12 cellular contexts compared by ENCODE assay signal in genomic region chr14:103748539-103748867, GRCh38. TPM values are rescaled to one million over a fixed set of nuclear protein-coding genes. Genes with fewer than 3 reads are reported as not detected.
DNase-seq lines count a peak whose midpoint lies in the region; ATAC-seq, FAIRE-seq and TF ChIP-seq lines count a peak whose summit lies in the region.
"Had no signal": no experiment of that assay in that cellular context is flagged by ENCODE, and none has a peak within 500 bp of the region (broad histone marks: within the 10 kb centered on the region; RNA-seq: fewer than 3 reads in every experiment).

No MANE protein-coding gene starts in this region.

- peak; percentile 55 to 88 for ATAC-seq in natural killer cell treated with Interleukin-12 subunit alpha and Interleukin-12 subunit beta and Interleukin-15 and Interleukin-18, amount 100 ng/mL, for 72 hours

- no peaks in the 10 kb centered on the region for H3K9me3 Mint-ChIP-seq in natural killer cell treated with Interleukin-12 subunit alpha and Interleukin-12 subunit beta and Interleukin-15 and Interleukin-18, amount 100 ng/mL, for 72 hours
- H3K9me3 Mint-ChIP-seq: naive B cell had no signal

- peak overlapping the region; percentile 23 for H3K4me3 ChIP-seq in OCI-LY1 (ENCODE audit: low read depth, low read length, poor library complexity, severe bottlenecking)

- no peaks in the 10 kb centered on the region for H3K27me3 ChIP-seq in OCI-LY1 (ENCODE audit: insufficient read depth, low read length)

- peak overlapping the region; percentile 64 for H3K9ac ChIP-seq in OCI-LY1 (ENCODE audit: low read length)

- no peak overlapping the region for H3K4me3 Mint-ChIP-seq in natural killer cell treated with Interleukin-12 subunit alpha and Interleukin-12 subunit beta and Interleukin-15 and Interleukin-18, amount 100 ng/mL, for 72 hours

- H3K36me3 Mint-ChIP-seq in natural killer cell treated with Interleukin-12 subunit alpha and Interleukin-12 subunit beta and Interleukin-15 and Interleukin-18, amount 100 ng/mL, for 72 hours: no peaks in the 10 kb centered on the region

- peak overlapping the region; percentile 56 for H3K4me2 ChIP-seq in OCI-LY1 (ENCODE audit: low read length)

- H3K27me3 Mint-ChIP-seq in natural killer cell treated with Interleukin-12 subunit alpha and Interleukin-12 subunit beta and Interleukin-15 and Interleukin-18, amount 100 ng/mL, for 72 hours: no peaks in the 10 kb centered on the region
- H3K27me3 Mint-ChIP-seq: naive B cell had no signal

- H3K9me3 ChIP-seq in OCI-LY1 (ENCODE audit: low read length): no peaks in the 10 kb centered on the region

- H3K36me3 ChIP-seq in OCI-LY1 (ENCODE audit: insufficient read depth, low read length): peaks cover 4% of the 10 kb centered on the region; the same call in 1 of the 2 replicates

- no peaks in the 10 kb centered on the region; the same call in 1 of the 2 replicates for H3F3A ChIP-seq in OCI-LY1 (ENCODE audit: insufficient read depth, low read length)

- DNase-seq in activated T-cell treated with anti-CD3 and anti-CD28 coated beads for 24 hours (ENCODE audit: low read depth): peak; percentile 29
- no peak for DNase-seq in natural killer cell treated with Interleukin-12 subunit alpha and Interleukin-12 subunit beta and Interleukin-15 and Interleukin-18, amount 100 ng/mL, for 72 hours (ENCODE audit: low spot score)
- peak in 5 of 6 experiments; percentile 26 to 57 (median 52) for DNase-seq in stimulated activated naive CD4-positive, alpha-beta T cell (lab: John Stamatoyannopoulos, UW)
- no peak for DNase-seq in OCI-M1 (lab: John Stamatoyannopoulos, UW)
- no peak for DNase-seq in cortex of kidney (lab: John Stamatoyannopoulos, UW)
- no peak for DNase-seq in AG08395 (ENCODE audit: low spot score)
- DNase-seq in GM19239 (ENCODE audit: insufficient read length, low spot score): no peak
- DNase-seq: effector CD8-positive, alpha-beta T cell; naive B cell had no signal

- no peaks in the 10 kb centered on the region for H3K9me2 ChIP-seq in OCI-LY1 (ENCODE audit: low read depth, low read length)

- peak; percentile 27; the same call in 1 of the 2 replicates for TF ChIP-seq CTCF in OCI-LY1 (IDR thresholded peaks at IDR 0.05; ENCODE audit: low read length)

- 0 out of 2 replicates have a peak overlapping the region, but pooled peaks have one; percentile 7 for H2AFZ ChIP-seq in OCI-LY1 (ENCODE audit: low read length)

- H4K20me1 ChIP-seq in OCI-LY1 (ENCODE audit: insufficient read depth, low read length): no peaks in the 10 kb centered on the region

- no peak for FAIRE-seq in GM19239 (lab: Jason Lieb, UNC)
- FAIRE-seq: H54, RCC 7860 had no signal

- no peak overlapping the region for H3K27ac Mint-ChIP-seq in natural killer cell treated with Interleukin-12 subunit alpha and Interleukin-12 subunit beta and Interleukin-15 and Interleukin-18, amount 100 ng/mL, for 72 hours
- H3K27ac Mint-ChIP-seq: naive B cell had no signal

- H3K27ac ChIP-seq in OCI-LY1 (ENCODE audit: low read depth, low read length, poor library complexity, severe bottlenecking): peak overlapping the region; percentile 76

- no peaks in the 10 kb centered on the region for H3K79me2 ChIP-seq in OCI-LY1 (ENCODE audit: insufficient read depth, low read length)

- peaks cover 29% of the 10 kb centered on the region for H3K4me1 ChIP-seq in OCI-LY1 (ENCODE audit: insufficient read depth, low read length, severe bottlenecking)

- H3K4me1 Mint-ChIP-seq in natural killer cell treated with Interleukin-12 subunit alpha and Interleukin-12 subunit beta and Interleukin-15 and Interleukin-18, amount 100 ng/mL, for 72 hours (ENCODE audit: low read depth in 2 of 2): no peaks in the 10 kb centered on the region
- H3K4me1 Mint-ChIP-seq: naive B cell had no signal

RNA-seq across cellular contexts. Expression of gene ZFYVE21, which starts 32.9 kb away (rescaled TPM):
- total RNA-seq in natural killer cell treated with Interleukin-12 subunit alpha and Interleukin-12 subunit beta and Interleukin-15 and Interleukin-18, amount 100 ng/mL, for 72 hours: 10 to 100 TPM; 13.0 to 22.0 TPM

RNA-seq across cellular contexts. Expression of gene XRCC3, which starts 33.3 kb away (rescaled TPM):
- 100 to 1,000 TPM in 1 of 2 donors, 10 to 100 TPM in 1; 37.3 to 112 TPM for total RNA-seq in natural killer cell treated with Interleukin-12 subunit alpha and Interleukin-12 subunit beta and Interleukin-15 and Interleukin-18, amount 100 ng/mL, for 72 hours

Comparison
In these comparisons a context has a peak if more than half of its experiments do, and no peak if none do; other contexts are left out.
1. DNase-seq: peak in activated T-cell treated with anti-CD3 and anti-CD28 coated beads for 24 hours (single experiment) and stimulated activated naive CD4-positive, alpha-beta T cell (5 of 6); none in natural killer cell treated with Interleukin-12 subunit alpha and Interleukin-12 subunit beta and Interleukin-15 and Interleukin-18, amount 100 ng/mL, for 72 hours (single experiment), OCI-M1 (single experiment), cortex of kidney (single experiment), AG08395 (single experiment) and GM19239 (single experiment).